8 cellular contexts compared by ENCODE assay signal in genomic region chr1:9687120-9687875, GRCh38. TPM values are rescaled to one million over a fixed set of nuclear protein-coding genes. Genes with fewer than 3 reads are reported as not detected.
DNase-seq lines count a peak whose midpoint lies in the region; ATAC-seq and TF ChIP-seq lines count a peak whose summit lies in the region.

No MANE protein-coding gene starts in this region.

- DNase-seq in G401 (ENCODE audit: low spot score) (peak; percentile 13), Panc1 (ENCODE audit: low read depth, low spot score) (no peak), foreskin keratinocyte (peak; percentile 78 to 84), ovary (peak; percentile 67 to 75 (median 69)), upper lobe of right lung (peak; percentile 73)
- DNase-seq in activated T-helper 1 cell treated with anti-CD3 and anti-CD28 coated beads, Interleukin-12 subunit alpha, Interleukin-12 subunit beta, Interleukin-2, Interleukin-4 antibody, amounts not matched to agents 30 ng/mL and 10 ng/mL and 1 ng/mL, durations not matched to agents 14 hours and 24 hours and 36 hours (ENCODE audit: low spot score), result peak; percentile 43

- H3K27ac ChIP-seq in Panc1 (ENCODE audit: low read length) (peak overlapping the region; percentile 84), foreskin keratinocyte (peak overlapping the region; percentile 62), ovary (peak overlapping the region in 1 of 2 donors; percentile 34), upper lobe of right lung (no peak overlapping the region)

- peak overlapping the region; percentile 75 for H3K4me3 Mint-ChIP-seq in activated T-helper 1 cell treated with anti-CD3 and anti-CD28 coated beads, Interleukin-12 subunit alpha, Interleukin-12 subunit beta, Interleukin-2, Interleukin-4 antibody, amounts not matched to agents 30 ng/mL and 10 ng/mL and 1 ng/mL, durations not matched to agents 14 hours and 24 hours and 36 hours

- no peaks in the 10 kb centered on the region for H3K27me3 Mint-ChIP-seq in activated T-helper 1 cell treated with anti-CD3 and anti-CD28 coated beads, Interleukin-12 subunit alpha, Interleukin-12 subunit beta, Interleukin-2, Interleukin-4 antibody, amounts not matched to agents 30 ng/mL and 10 ng/mL and 1 ng/mL, durations not matched to agents 14 hours and 24 hours and 36 hours (ENCODE audit: insufficient read depth)

- H3K36me3 Mint-ChIP-seq in activated T-helper 1 cell treated with anti-CD3 and anti-CD28 coated beads, Interleukin-12 subunit alpha, Interleukin-12 subunit beta, Interleukin-2, Interleukin-4 antibody, amounts not matched to agents 30 ng/mL and 10 ng/mL and 1 ng/mL, durations not matched to agents 14 hours and 24 hours and 36 hours (ENCODE audit: low read depth), result peaks cover 21% of the 10 kb centered on the region

- TF ChIP-seq CTCF in Panc1 (IDR thresholded peaks at IDR 0.05) (no peak), foreskin keratinocyte (conservative IDR thresholded peaks at IDR 0.05) (no peak), ovary (IDR thresholded peaks at IDR 0.05) (peak in 1 of 3 donors; percentile 21), upper lobe of right lung (IDR thresholded peaks at IDR 0.05) (no peak)

- 0% methylated on average over 39 to 42 of the region's 42 CpGs for WGBS in ovary, 3 donors

- ATAC-seq in HG02870 (IDR thresholded peaks at IDR 0.05; ENCODE audit: unreplicated experiment) (peak; percentile 42), Panc1 (peak; percentile 73), foreskin keratinocyte (peak; percentile 73), upper lobe of right lung (peak; percentile 30), GM18517 (IDR thresholded peaks at IDR 0.05; ENCODE audit: unreplicated experiment) (no peak)

- TF ChIP-seq EP300 in ovary (IDR thresholded peaks at IDR 0.05), result no peak

- no peak for TF ChIP-seq POLR2A in ovary (IDR thresholded peaks at IDR 0.05)

- peaks cover 26% of the 10 kb centered on the region for H3K4me1 ChIP-seq in Panc1 (ENCODE audit: control insufficient read depth, insufficient read depth, low read length)
- peaks cover 10% of the 10 kb centered on the region for H3K4me1 ChIP-seq in foreskin keratinocyte
- peaks cover 4% of the 10 kb centered on the region for H3K4me1 ChIP-seq in ovary (ENCODE audit: insufficient read depth)
- H3K4me1 ChIP-seq in upper lobe of right lung, result peaks cover 28% of the 10 kb centered on the region

- intact Hi-C loops in Panc1 (cut with micrococcal nuclease; ENCODE audit: unreplicated experiment), result loop anchor here (5.0 kb wide), 1 partner anchor 60 kb away; no protein-coding TSS in a partner anchor
- intact Hi-C loops in activated T-helper 1 cell treated with anti-CD3 and anti-CD28 coated beads, Interleukin-12 subunit alpha, Interleukin-12 subunit beta, Interleukin-2, Interleukin-4 antibody, amounts not matched to agents 30 ng/mL and 10 ng/mL and 1 ng/mL, durations not matched to agents 14 hours and 24 hours and 36 hours (cut with micrococcal nuclease), result loop anchor here (1.0 kb wide), 1 partner anchor 32 kb away; no protein-coding TSS in a partner anchor
- intact Hi-C loops in ovary (cut with DNase I), result loop anchor here in 1 of 4 donors (5.0 kb wide), 1 partner anchor 60 kb away; no protein-coding TSS in a partner anchor
- intact Hi-C loops in upper lobe of right lung (cut with DNase I), result no loop called here

- peak overlapping the region; percentile 79 to 82 for H3K4me3 ChIP-seq in Panc1 (ENCODE audit: low read depth in 2 of 2, low read length in 2 of 2)
- H3K4me3 ChIP-seq in ovary, result peak overlapping the region; percentile 47
- peak overlapping the region; percentile 69 for H3K4me3 ChIP-seq in upper lobe of right lung

- BruUV-seq in Panc1 (replicated peaks; lab: Mats Ljungman, UMichigan), result no TSS peak

- POLR2A ChIA-PET in Panc1 (lab: Charles Lee), result interaction anchor here (0.6 kb wide), 1 partner anchor 22 kb away, joined by 3 read pairs; no protein-coding TSS in a partner anchor

- no peaks in the 10 kb centered on the region for H3K9me3 Mint-ChIP-seq in activated T-helper 1 cell treated with anti-CD3 and anti-CD28 coated beads, Interleukin-12 subunit alpha, Interleukin-12 subunit beta, Interleukin-2, Interleukin-4 antibody, amounts not matched to agents 30 ng/mL and 10 ng/mL and 1 ng/mL, durations not matched to agents 14 hours and 24 hours and 36 hours

- CTCF ChIA-PET in Panc1 (lab: Charles Lee), result interaction anchor here (1.7 kb wide), 1 partner anchor 61 kb away, joined by 7 read pairs; no protein-coding TSS in a partner anchor

- H3K9me3 ChIP-seq in Panc1 (ENCODE audit: control insufficient read depth, insufficient read depth, low read depth, low read length) (no peaks in the 10 kb centered on the region), ovary (no peaks in the 10 kb centered on the region), upper lobe of right lung (no peaks in the 10 kb centered on the region)

- no peaks in the 10 kb centered on the region for H3K27me3 ChIP-seq in Panc1 (ENCODE audit: control insufficient read depth, insufficient read depth, low read length)
- no peaks in the 10 kb centered on the region for H3K27me3 ChIP-seq in foreskin keratinocyte
- H3K27me3 ChIP-seq in ovary, result no peaks in the 10 kb centered on the region
- no peaks in the 10 kb centered on the region for H3K27me3 ChIP-seq in upper lobe of right lung

- no peaks in the 10 kb centered on the region for H3K36me3 ChIP-seq in Panc1 (ENCODE audit: control insufficient read depth, insufficient read depth, low read length)
- no peaks in the 10 kb centered on the region for H3K36me3 ChIP-seq in ovary
- no peaks in the 10 kb centered on the region for H3K36me3 ChIP-seq in upper lobe of right lung

- peaks cover 60% of the 10 kb centered on the region for H3K4me1 Mint-ChIP-seq in activated T-helper 1 cell treated with anti-CD3 and anti-CD28 coated beads, Interleukin-12 subunit alpha, Interleukin-12 subunit beta, Interleukin-2, Interleukin-4 antibody, amounts not matched to agents 30 ng/mL and 10 ng/mL and 1 ng/mL, durations not matched to agents 14 hours and 24 hours and 36 hours (ENCODE audit: low read depth)

- peak overlapping the region; percentile 74 for H3K27ac Mint-ChIP-seq in activated T-helper 1 cell treated with anti-CD3 and anti-CD28 coated beads, Interleukin-12 subunit alpha, Interleukin-12 subunit beta, Interleukin-2, Interleukin-4 antibody, amounts not matched to agents 30 ng/mL and 10 ng/mL and 1 ng/mL, durations not matched to agents 14 hours and 24 hours and 36 hours

- in situ Hi-C loops in G401 (cut with HindIII; ENCODE audit: low sequenced_read_pairs) (no loop called here), Panc1 (cut with HindIII; ENCODE audit: low pct_unique_long_range_greater_than_20kb, low sequenced_read_pairs) (no loop called here)

RNA-seq across cellular contexts. Expression of gene PIK3CD, which starts 35.8 kb away (rescaled TPM):
- total RNA-seq in G401 (2014; rRNA removed; shearing (Covaris generic)), result 59.4 and 73.9 TPM in 2 replicates
- 12.5 TPM for total RNA-seq in Panc1 (2021; ENCODE audit: unreplicated experiment)
- polyA plus RNA-seq in Panc1 (2012; ENCODE audit: insufficient read length), result 12.0 TPM
- 287 and 291 TPM in 2 replicates for total RNA-seq in activated T-helper 1 cell treated with anti-CD3 and anti-CD28 coated beads, Interleukin-12 subunit alpha, Interleukin-12 subunit beta, Interleukin-2, Interleukin-4 antibody, amounts not matched to agents 30 ng/mL and 10 ng/mL and 1 ng/mL, durations not matched to agents 14 hours and 24 hours and 36 hours
- total RNA-seq in foreskin keratinocyte, result 25.0 and 40.4 TPM in 2 replicates
- polyA plus RNA-seq in foreskin keratinocyte, result 13.3 and 20.3 TPM in 2 replicates
- total RNA-seq in ovary, result 1 to 10 TPM; 4.2 to 9.2 (median 8.3) TPM
- 1 to 10 TPM; 3.7 to 6.7 TPM for polyA plus RNA-seq in ovary
- total RNA-seq in upper lobe of right lung, result 18.2 TPM
